In the genomic region with DNA sequence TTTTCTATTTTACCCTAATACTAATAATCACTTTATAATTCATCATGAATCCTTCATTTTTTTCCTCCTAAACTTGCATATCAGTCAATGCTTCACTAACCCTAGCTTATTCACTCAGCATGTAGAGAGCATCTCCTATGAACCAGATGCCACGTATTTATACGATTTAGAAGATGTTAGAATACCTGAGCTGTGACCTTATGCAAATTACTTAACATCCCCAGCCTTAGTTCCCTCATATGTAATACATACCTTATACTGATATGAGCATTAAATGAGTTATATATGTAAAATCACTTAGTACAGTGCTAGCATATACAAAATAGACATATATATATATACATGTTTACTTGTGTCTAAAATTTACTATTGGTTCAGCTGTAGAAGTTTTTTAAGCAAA, we compare ENCODE assay signal across 24 cellular contexts.
"Had no signal": no experiment of that assay in that cellular context is flagged by ENCODE, and none has a peak within 500 bp of the region (broad histone marks: within the 10 kb centered on the region; RNA-seq: fewer than 3 reads in every experiment).

No MANE protein-coding gene starts in this region.

- FAIRE-seq: astrocyte, endometrium, urothelium cell line had no signal

- H3K4me3 Mint-ChIP-seq: activated CD4-positive, alpha-beta T cell treated with anti-CD3 and anti-CD28 coated beads, Interleukin-2, amount 10 ng/mL, durations not matched to agents 7 days and 5 days; activated CD8-positive, alpha-beta T cell treated with anti-CD3 and anti-CD28 coated beads, Interleukin-2, amount 10 ng/mL, durations not matched to agents 7 days and 5 days; activated naive CD4-positive, alpha-beta T cell treated with anti-CD3 and anti-CD28 coated beads, Interleukin-2, amount 50 U/mL, for 24 hours; immature natural killer cell; neural crest cell had no signal

- H3K27me3 Mint-ChIP-seq: activated CD4-positive, alpha-beta T cell treated with anti-CD3 and anti-CD28 coated beads, Interleukin-2, amount 10 ng/mL, durations not matched to agents 7 days and 5 days; activated naive CD4-positive, alpha-beta T cell treated with anti-CD3 and anti-CD28 coated beads, Interleukin-2, amount 50 U/mL, for 24 hours had no signal

- DNase-seq: activated CD4-positive, alpha-beta T cell treated with anti-CD3 and anti-CD28 coated beads, Interleukin-2, amount 10 ng/mL, durations not matched to agents 7 days and 5 days; activated CD8-positive, alpha-beta T cell treated with anti-CD3 and anti-CD28 coated beads, Interleukin-2, amount 10 ng/mL, durations not matched to agents 7 days and 5 days; activated gamma-delta T cell; activated T-cell treated with anti-CD3 and anti-CD28 coated beads, Interleukin-2, amount 50 U/mL, for 48 hours; adrenal gland; cerebellar nuclear complex; cortex of kidney; erythroblast; heart right ventricle; immature natural killer cell; kidney glomerular epithelial cell; left ventricle myocardium inferior; mammary epithelial cell; stimulated activated CD4-positive, alpha-beta T cell treated with anti-CD3 and anti-CD28 coated beads, Interleukin-12 subunit alpha, Interleukin-12 subunit beta, amount 100 ng/mL, for 4 hours; stimulated activated CD4-positive, alpha-beta T cell treated with anti-CD3 and anti-CD28 coated beads, Interleukin-1b, Interleukin-23, amount 100 ng/mL, for 48 hours; stimulated activated CD8-positive, alpha-beta memory T cell treated with anti-CD3 and anti-CD28 coated beads, Interleukin-4, amount 100 ng/mL, for 48 hours; stimulated activated naive CD4-positive, alpha-beta T cell treated with Interleukin-2 at 50 U/mL for 16 hours; T-helper 9 cell; thyroid gland had no signal

- H3K27ac Mint-ChIP-seq: activated CD4-positive, alpha-beta T cell treated with anti-CD3 and anti-CD28 coated beads, Interleukin-2, amount 10 ng/mL, durations not matched to agents 7 days and 5 days; activated CD8-positive, alpha-beta T cell treated with anti-CD3 and anti-CD28 coated beads, Interleukin-2, amount 10 ng/mL, durations not matched to agents 7 days and 5 days; activated naive CD4-positive, alpha-beta T cell treated with anti-CD3 and anti-CD28 coated beads, Interleukin-2, amount 50 U/mL, for 24 hours had no signal

- ATAC-seq: activated CD8-positive, alpha-beta T cell treated with anti-CD3 and anti-CD28 coated beads, Interleukin-2, amount 10 ng/mL, durations not matched to agents 7 days and 5 days; heart right ventricle had no signal

- H3K9me3 Mint-ChIP-seq: activated CD4-positive, alpha-beta T cell treated with anti-CD3 and anti-CD28 coated beads, Interleukin-2, amount 10 ng/mL, durations not matched to agents 7 days and 5 days; activated naive CD4-positive, alpha-beta T cell treated with anti-CD3 and anti-CD28 coated beads, Interleukin-2, amount 50 U/mL, for 24 hours; immature natural killer cell; neural crest cell had no signal
